ENCODE assay signal across 9 cellular contexts in the genomic region with DNA sequence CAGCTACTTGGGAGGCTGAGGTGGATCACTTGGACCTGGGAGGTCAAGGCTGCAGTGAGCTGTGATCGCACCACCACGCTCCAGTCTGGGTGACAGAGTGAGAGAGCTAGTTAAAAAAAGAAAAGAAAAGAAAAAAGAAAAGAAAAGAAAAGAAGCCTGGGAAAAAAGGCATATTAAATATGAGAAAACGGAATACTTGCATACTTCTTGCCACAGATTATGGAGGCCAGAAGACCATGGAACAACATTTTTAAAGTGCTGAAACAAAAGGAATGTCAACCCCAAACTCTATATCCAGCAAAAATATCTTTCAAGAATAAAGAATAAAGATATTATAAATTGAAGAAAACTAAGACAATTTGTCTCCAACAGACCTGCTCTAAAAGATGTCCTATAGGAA.
"Had no signal": no experiment of that assay in that cellular context is flagged by ENCODE, and none has a peak within 500 bp of the region (broad histone marks: within the 10 kb centered on the region; RNA-seq: fewer than 3 reads in every experiment).

No MANE protein-coding gene starts in this region.

- H3K27ac ChIP-seq: GM23248, HL-60 had no signal

- H3K4me1 ChIP-seq: HAP-1 had no signal

- H3K4me3 ChIP-seq: GM23248, HAP-1, K562 had no signal

- DNase-seq: GM23248, GOT3, H7, IMR-90, KG1 had no signal

- H2AFZ ChIP-seq: GM23248 had no signal

- ATAC-seq: HCT116, K562 had no signal

- H3K36me3 ChIP-seq: HAP-1 had no signal

- FAIRE-seq: K562 had no signal

- H3K9ac ChIP-seq: GM23248 had no signal

- H3K9me3 ChIP-seq: HAP-1 had no signal
